9 cellular contexts compared by ENCODE assay signal in the genomic region with DNA sequence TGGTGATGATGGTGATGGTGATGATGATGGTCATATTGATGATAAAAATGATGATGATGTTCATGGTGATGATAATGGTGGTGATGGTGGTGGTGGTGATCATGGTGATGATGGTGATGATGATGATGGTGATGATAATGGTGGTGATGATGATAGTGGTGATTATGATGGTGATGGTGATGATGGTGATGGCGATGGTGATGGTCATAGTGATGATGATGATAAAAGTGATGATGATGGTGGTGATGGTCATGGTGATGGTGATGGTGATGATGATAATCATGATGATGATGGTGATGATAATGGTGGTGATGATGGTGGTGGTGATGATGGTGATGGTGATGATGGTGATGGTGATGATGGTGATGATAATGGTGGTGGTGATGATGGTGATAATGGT.
"Had no signal": no experiment of that assay in that cellular context is flagged by ENCODE, and none has a peak within 500 bp of the region (broad histone marks: within the 10 kb centered on the region; RNA-seq: fewer than 3 reads in every experiment).

No MANE protein-coding gene starts in this region.

- FAIRE-seq: H54 had no signal

- H3K9me3 Mint-ChIP-seq: H9 had no signal

- DNase-seq: GM23248, GOT3, H9, HCEC 1CT, HFFc6, Karpas-422, KBM-7 had no signal

- H3K4me3 ChIP-seq: GM23248 had no signal

- H3K27ac Mint-ChIP-seq: H9, HFFc6 had no signal

- H3K9ac ChIP-seq: GM23248, KMS-11 had no signal

- H2AFZ ChIP-seq: GM23248 had no signal

- H3K4me2 ChIP-seq: KMS-11 had no signal

- H3K27ac ChIP-seq: GM23248, KMS-11 had no signal

- H3K4me3 Mint-ChIP-seq: H9, HFFc6 had no signal
